In the genomic region with DNA sequence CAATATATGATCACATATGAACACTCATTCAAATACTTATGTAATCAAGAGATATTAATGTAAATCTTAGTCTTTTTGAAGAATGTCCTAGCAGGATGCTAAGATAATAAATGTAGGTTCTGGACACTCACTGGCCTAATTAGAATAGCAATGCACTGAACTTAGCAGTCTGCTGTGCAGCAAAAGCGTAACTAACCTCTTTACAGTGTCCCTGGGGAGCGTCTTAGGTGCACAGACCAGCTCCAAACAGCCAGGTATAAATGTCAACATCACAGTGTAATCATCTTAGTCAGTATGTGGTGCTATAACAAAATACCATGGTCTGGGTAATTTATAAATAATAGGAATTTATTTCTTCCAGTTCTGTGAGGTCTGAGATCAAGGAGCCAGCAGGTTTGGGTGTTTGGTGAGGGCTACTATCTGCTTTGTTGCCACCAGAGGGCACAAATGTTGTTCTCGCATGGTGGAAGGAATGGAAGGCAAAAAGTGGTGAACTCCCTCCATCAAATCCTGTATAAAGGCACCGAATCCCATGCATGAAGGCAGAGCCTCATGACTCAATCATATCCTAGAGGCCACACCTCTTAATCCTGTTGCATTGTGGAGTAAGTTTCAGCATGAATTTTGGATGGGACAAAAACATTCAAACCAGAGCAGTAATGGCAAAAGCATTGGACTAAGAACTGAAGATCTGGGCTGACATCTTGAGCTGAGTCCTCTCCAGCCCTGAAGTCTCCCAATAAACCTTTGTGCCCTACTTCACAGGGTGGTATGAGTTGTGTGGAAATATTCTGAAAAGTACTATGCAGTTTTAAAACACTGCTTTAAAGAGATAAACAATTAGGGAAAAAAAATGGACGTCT, we compare ENCODE assay signal across 8 cellular contexts. TPM values are rescaled to one million over a fixed set of nuclear protein-coding genes. Genes with fewer than 3 reads are reported as not detected.
DNase-seq lines count a peak whose midpoint lies in the region; ATAC-seq and TF ChIP-seq lines count a peak whose summit lies in the region.

No MANE protein-coding gene starts in this region.

- H3K4me3 Mint-ChIP-seq in T-cell: no peak overlapping the region

- no peaks in the 10 kb centered on the region for H3K4me1 Mint-ChIP-seq in T-cell

- no peaks in the 10 kb centered on the region for H3F3A ChIP-seq in SU-DHL-6 (ENCODE audit: insufficient read depth)

- CTCF ChIA-PET in HEK293 (lab: Yijun Ruan, JAX): interaction anchor here (0.5 to 2.8 kb wide), 25 partner anchors 9 to 815 kb away, joined by 3 to 11 read pairs (median 4); no protein-coding TSS in a partner anchor
- CTCF ChIA-PET in T-cell (lab: Charles Lee): interaction anchor here (1.0 kb wide), 2 partner anchors 9 to 490 kb away, joined by 3 read pairs; no protein-coding TSS in a partner anchor

- no peaks in the 10 kb centered on the region for H3K4me1 ChIP-seq in HEK293 (ENCODE audit: control insufficient read depth, insufficient read depth, low read length)

- TF ChIP-seq CTCF in HEK293 (tag by site-specific recombination; IDR thresholded peaks at IDR 0.05) (no peak; the same call in 1 of the 2 replicates), SU-DHL-6 (IDR thresholded peaks at IDR 0.05; ENCODE audit: insufficient read depth, low read length, poor library complexity, severe bottlenecking) (peak; percentile 41)

- POLR2A ChIA-PET in HEK293 (lab: Yijun Ruan, JAX): no interaction called here
- POLR2A ChIA-PET in T-cell (lab: Charles Lee): interaction anchor here in 1 of 2 donors (0.6 kb wide), 2 partner anchors 338 to 428 kb away, joined by 3 read pairs; no protein-coding TSS in a partner anchor

- H3K27ac ChIP-seq in HEK293 (ENCODE audit: extremely low read depth, low read depth, low read length) (no peak overlapping the region), SU-DHL-6 (ENCODE audit: low read depth, low read length) (no peak overlapping the region)

- peaks cover 15% of the 10 kb centered on the region for H3K36me3 Mint-ChIP-seq in T-cell

- no peak overlapping the region for H3K4me2 ChIP-seq in SU-DHL-6 (ENCODE audit: low read depth, low read length, poor library complexity, severe bottlenecking)

- H3K9me3 ChIP-seq in HEK293 (ENCODE audit: control insufficient read depth, insufficient read depth, low read depth, low read length) (no peaks in the 10 kb centered on the region), SU-DHL-6 (ENCODE audit: insufficient read depth, low read length) (no peaks in the 10 kb centered on the region)

- H2AFZ ChIP-seq in SU-DHL-6 (ENCODE audit: low read depth, low read length, severe bottlenecking): no peak overlapping the region

- H3K9ac ChIP-seq in SU-DHL-6 (ENCODE audit: low read length): no peak overlapping the region

- H3K79me2 ChIP-seq in SU-DHL-6 (ENCODE audit: insufficient read depth, low read length): no peaks in the 10 kb centered on the region

- ATAC-seq in HG03469 (IDR thresholded peaks at IDR 0.05; ENCODE audit: unreplicated experiment): no peak
- no peak for ATAC-seq in HG03565 (IDR thresholded peaks at IDR 0.05; ENCODE audit: unreplicated experiment)
- ATAC-seq in T-cell (replicated peaks in 1 of 4): no peak

- DNase-seq in D341Med (ENCODE audit: low spot score) (peak; percentile 64), islet precursor cell (peak; percentile 61), T-cell (no peak)
- no peak for DNase-seq in stimulated activated CD4-positive, alpha-beta T cell treated with anti-CD3 and anti-CD28 coated beads, Interleukin-4, amount 100 ng/mL, for 4 hours

- no peaks in the 10 kb centered on the region for H4K20me1 ChIP-seq in SU-DHL-6 (ENCODE audit: low read depth, low read length)

- H3K36me3 ChIP-seq in HEK293 (ENCODE audit: control insufficient read depth in 2 of 2, insufficient read depth in 1 of 2, low read length in 2 of 2) (peaks cover 0 to 12% of the 10 kb centered on the region in 2 experiments; a peak in 1 of 3 replicates), SU-DHL-6 (ENCODE audit: low read length) (no peaks in the 10 kb centered on the region)

- H3K9me3 Mint-ChIP-seq in T-cell: no peaks in the 10 kb centered on the region

- H3K27ac Mint-ChIP-seq in T-cell: no peak overlapping the region

- H3K4me3 ChIP-seq in HEK293 (ENCODE audit: low read depth, low read length) (no peak overlapping the region), SU-DHL-6 (ENCODE audit: insufficient read depth, low read length, poor library complexity, severe bottlenecking) (no peak overlapping the region)

- H3K27me3 Mint-ChIP-seq in T-cell: no peaks in the 10 kb centered on the region

- H3K9me2 ChIP-seq in SU-DHL-6 (replicated peaks; ENCODE audit: insufficient read depth, low read length): no peaks in the 10 kb centered on the region

- H3K27me3 ChIP-seq in SU-DHL-6 (ENCODE audit: low read length): no peaks in the 10 kb centered on the region

TF ChIP-seq in HEK293, 187 proteins besides CTCF, POLR2A, EP300 and RAD21:
- TF ChIP-seq ZNF654 (tag by site-specific recombination; IDR thresholded peaks at IDR 0.05; ENCODE audit: low read depth): 0 out of 2 replicates have a peak, but pooled peaks have one; percentile 16
- TF ChIP-seq SCRT2 (tag by site-specific recombination; IDR thresholded peaks at IDR 0.05): 0 out of 2 replicates have a peak, but pooled peaks have one; percentile 27
- TF ChIP-seq SCRT1 (tag by site-specific recombination; IDR thresholded peaks at IDR 0.05; ENCODE audit: borderline replicate concordance): no peak
- peak; percentile 22; the same call in 1 of the 2 replicates for TF ChIP-seq YY2 (tag by site-specific recombination; IDR thresholded peaks at IDR 0.05)
TF ChIP-seq in HEK293: peak in this region for 3.

RNA-seq across cellular contexts. Expression of gene FOXO3, which starts 41.8 kb away (rescaled TPM):
- 10 to 100 TPM; 21.5 to 26.2 (median 22.2) TPM for total RNA-seq in T-cell

Comparison
In these comparisons a context has a peak if more than half of its experiments do, and no peak if none do; other contexts are left out.
1. DNase-seq: peak in D341Med (single experiment) and islet precursor cell (single experiment); none in stimulated activated CD4-positive, alpha-beta T cell treated with anti-CD3 and anti-CD28 coated beads, Interleukin-4, amount 100 ng/mL, for 4 hours (0 of 2) and T-cell (0 of 34).